Comparison of ENCODE assay signal across 9 cellular contexts in the genomic region with DNA sequence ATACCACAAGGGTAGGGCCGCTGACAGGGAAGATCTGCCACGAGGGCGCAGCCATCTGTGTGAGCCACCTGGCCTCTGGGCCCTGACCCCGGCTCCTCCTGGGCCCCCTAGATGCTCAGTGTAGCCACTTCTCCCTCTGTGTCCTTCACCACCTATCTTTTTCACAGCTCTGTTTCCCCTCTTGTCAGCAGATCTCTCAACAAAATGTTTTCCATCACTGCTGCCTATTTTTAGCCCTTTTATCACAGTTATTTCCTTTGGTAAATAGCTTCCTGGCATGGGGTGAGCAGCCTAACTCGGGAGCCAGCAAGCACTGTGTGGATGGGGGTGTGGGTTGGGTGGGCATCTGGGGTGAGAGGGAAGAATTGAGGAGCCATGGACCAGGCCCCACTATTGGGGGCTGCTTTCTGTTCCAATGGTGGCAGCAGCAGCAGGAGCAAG.
DNase-seq lines count a peak whose midpoint lies in the region; ATAC-seq and TF ChIP-seq lines count a peak whose summit lies in the region.
"Had no signal": no experiment of that assay in that cellular context is flagged by ENCODE, and none has a peak within 500 bp of the region (broad histone marks: within the 10 kb centered on the region; RNA-seq: fewer than 3 reads in every experiment).

No MANE protein-coding gene starts in this region.

- H3K27me3 ChIP-seq in fibroblast of lung (ENCODE audit: control insufficient read depth, insufficient read depth, low read length) (no peaks in the 10 kb centered on the region), upper lobe of right lung (no peaks in the 10 kb centered on the region)

- H4K20me1 ChIP-seq in fibroblast of lung (ENCODE audit: control insufficient read depth, extremely low read depth, insufficient read depth, low read length) = no peaks in the 10 kb centered on the region

- H3K4me3 ChIP-seq in fibroblast of lung (replicated peaks in 1 of 4; ENCODE audit: control extremely low read depth in 1 of 4, insufficient read depth in 1 of 4, low read depth in 3 of 4, low read length in 4 of 4) (peak overlapping the region in 1 of 4 experiments; percentile 12), upper lobe of right lung (no peak overlapping the region)

- H3K9me3 ChIP-seq in fibroblast of lung (ENCODE audit: control insufficient read depth, insufficient read depth, low read depth, low read length) (no peaks in the 10 kb centered on the region), upper lobe of right lung (no peaks in the 10 kb centered on the region)

- no peak for TF ChIP-seq CTCF in WTC11 (IDR thresholded peaks at IDR 0.05)
- no peak for TF ChIP-seq CTCF in fibroblast of lung (conservative IDR thresholded peaks at IDR 0.05 in 1 of 2, IDR thresholded peaks at IDR 0.05 in 1 of 2; ENCODE audit: low read depth in 1 of 2, low read length in 2 of 2)
- no peak for TF ChIP-seq CTCF in upper lobe of right lung (IDR thresholded peaks at IDR 0.05)
- TF ChIP-seq CTCF in GM10248 (IDR thresholded peaks at IDR 0.05; ENCODE audit: control extremely low read depth, extremely low read depth, low read depth, missing control alignments) = no peak

- H3K9ac ChIP-seq in fibroblast of lung (ENCODE audit: insufficient read depth, low read length) = no peak overlapping the region

- H3K36me3 Mint-ChIP-seq in WTC11 = no peaks in the 10 kb centered on the region

- peaks cover 10% of the 10 kb centered on the region for H3K4me1 Mint-ChIP-seq in WTC11

- H3K4me2 ChIP-seq in fibroblast of lung (ENCODE audit: extremely low read depth, insufficient read depth, low read length) = peak overlapping the region; percentile 44

- intact Hi-C loops in upper lobe of right lung (cut with DNase I) = no loop called here

- no peak for DNase-seq in WTC11 (ENCODE audit: low spot score)
- peak in 1 of 2 donors; percentile 48 for DNase-seq in fibroblast of lung (ENCODE audit: low read depth in 2 of 2)
- DNase-seq in myocyte (ENCODE audit: low read depth) = peak; percentile 15
- DNase-seq in upper lobe of right lung = no peak
- no peak for DNase-seq in GM10248 (ENCODE audit: extremely low spot score)
- DNase-seq in nucleus accumbens (lab: John Stamatoyannopoulos, UW) = no peak
- DNase-seq: activated CD4-positive, CD25-positive, alpha-beta regulatory T cell; activated gamma-delta T cell treated with Interleukin-2 at 50 U/mL for 16 hours had no signal

- CTCF ChIA-PET in WTC11 (lab: Charles Lee) (interaction anchor here (1.5 to 2.1 kb wide), 3 partner anchors 21 to 326 kb away, joined by 3 to 5 read pairs (median 3); no protein-coding TSS in a partner anchor), GM10248 (lab: Yijun Ruan, JAX) (interaction anchor here (1.3 to 6.1 kb wide), 4 partner anchors 9 to 20 kb away, joined by 3 to 31 read pairs (median 4); no protein-coding TSS in a partner anchor)

- no peak overlapping the region for H3K4me3 Mint-ChIP-seq in WTC11

- peak; percentile 30; the same call in 1 of the 2 replicates for ATAC-seq in WTC11
- ATAC-seq in upper lobe of right lung = peak; percentile 19
- ATAC-seq in GM21447 (IDR thresholded peaks at IDR 0.05; ENCODE audit: unreplicated experiment) = no peak

- no peak overlapping the region for H3K27ac Mint-ChIP-seq in WTC11

- H3K27me3 Mint-ChIP-seq in WTC11 (ENCODE audit: low read depth) = 0 out of 2 replicates have a peak, but pooled peaks cover 2% of the 10 kb centered on the region

- no peak overlapping the region for H3K27ac ChIP-seq in fibroblast of lung (ENCODE audit: insufficient read depth, low read length)
- H3K27ac ChIP-seq in upper lobe of right lung = peak overlapping the region; percentile 45

- no peaks in the 10 kb centered on the region for H3K79me2 ChIP-seq in fibroblast of lung (ENCODE audit: control insufficient read depth, insufficient read depth, low read length)

- no peaks in the 10 kb centered on the region for H3K36me3 ChIP-seq in fibroblast of lung (ENCODE audit: control insufficient read depth, insufficient read depth, low read length)
- no peaks in the 10 kb centered on the region for H3K36me3 ChIP-seq in upper lobe of right lung

- no peak overlapping the region for H2AFZ ChIP-seq in fibroblast of lung (ENCODE audit: low read length)

- POLR2A ChIA-PET in WTC11 (lab: Charles Lee) (no interaction called here), GM10248 (lab: Yijun Ruan, JAX) (no interaction called here)

- H3K4me1 ChIP-seq in fibroblast of lung (ENCODE audit: control insufficient read depth, extremely low read depth, insufficient read depth, low read length) (peaks cover 19% of the 10 kb centered on the region), upper lobe of right lung (peaks cover 27% of the 10 kb centered on the region)

- H3K9me3 Mint-ChIP-seq in WTC11 = no peaks in the 10 kb centered on the region

TF ChIP-seq in WTC11, 78 proteins besides CTCF, POLR2A, EP300 and RAD21:
- TF ChIP-seq, protein P1, sequence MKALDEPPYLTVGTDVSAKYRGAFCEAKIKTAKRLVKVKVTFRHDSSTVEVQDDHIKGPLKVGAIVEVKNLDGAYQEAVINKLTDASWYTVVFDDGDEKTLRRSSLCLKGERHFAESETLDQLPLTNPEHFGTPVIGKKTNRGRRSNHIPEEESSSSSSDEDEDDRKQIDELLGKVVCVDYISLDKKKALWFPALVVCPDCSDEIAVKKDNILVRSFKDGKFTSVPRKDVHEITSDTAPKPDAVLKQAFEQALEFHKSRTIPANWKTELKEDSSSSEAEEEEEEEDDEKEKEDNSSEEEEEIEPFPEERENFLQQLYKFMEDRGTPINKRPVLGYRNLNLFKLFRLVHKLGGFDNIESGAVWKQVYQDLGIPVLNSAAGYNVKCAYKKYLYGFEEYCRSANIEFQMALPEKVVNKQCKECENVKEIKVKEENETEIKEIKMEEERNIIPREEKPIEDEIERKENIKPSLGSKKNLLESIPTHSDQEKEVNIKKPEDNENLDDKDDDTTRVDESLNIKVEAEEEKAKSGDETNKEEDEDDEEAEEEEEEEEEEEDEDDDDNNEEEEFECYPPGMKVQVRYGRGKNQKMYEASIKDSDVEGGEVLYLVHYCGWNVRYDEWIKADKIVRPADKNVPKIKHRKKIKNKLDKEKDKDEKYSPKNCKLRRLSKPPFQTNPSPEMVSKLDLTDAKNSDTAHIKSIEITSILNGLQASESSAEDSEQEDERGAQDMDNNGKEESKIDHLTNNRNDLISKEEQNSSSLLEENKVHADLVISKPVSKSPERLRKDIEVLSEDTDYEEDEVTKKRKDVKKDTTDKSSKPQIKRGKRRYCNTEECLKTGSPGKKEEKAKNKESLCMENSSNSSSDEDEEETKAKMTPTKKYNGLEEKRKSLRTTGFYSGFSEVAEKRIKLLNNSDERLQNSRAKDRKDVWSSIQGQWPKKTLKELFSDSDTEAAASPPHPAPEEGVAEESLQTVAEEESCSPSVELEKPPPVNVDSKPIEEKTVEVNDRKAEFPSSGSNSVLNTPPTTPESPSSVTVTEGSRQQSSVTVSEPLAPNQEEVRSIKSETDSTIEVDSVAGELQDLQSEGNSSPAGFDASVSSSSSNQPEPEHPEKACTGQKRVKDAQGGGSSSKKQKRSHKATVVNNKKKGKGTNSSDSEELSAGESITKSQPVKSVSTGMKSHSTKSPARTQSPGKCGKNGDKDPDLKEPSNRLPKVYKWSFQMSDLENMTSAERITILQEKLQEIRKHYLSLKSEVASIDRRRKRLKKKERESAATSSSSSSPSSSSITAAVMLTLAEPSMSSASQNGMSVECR (CRISPR knock-in tag; IDR thresholded peaks at IDR 0.05; ENCODE audit: borderline replicate concordance) = no peak
- TF ChIP-seq, protein P2, sequence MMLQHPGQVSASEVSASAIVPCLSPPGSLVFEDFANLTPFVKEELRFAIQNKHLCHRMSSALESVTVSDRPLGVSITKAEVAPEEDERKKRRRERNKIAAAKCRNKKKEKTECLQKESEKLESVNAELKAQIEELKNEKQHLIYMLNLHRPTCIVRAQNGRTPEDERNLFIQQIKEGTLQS (CRISPR knock-in tag; conservative IDR thresholded peaks at IDR 0.05) = no peak
- TF ChIP-seq ZNF317 (CRISPR knock-in tag; IDR thresholded peaks at IDR 0.05; ENCODE audit: borderline replicate concordance, low read depth) (no peak), GABPB1 (CRISPR knock-in tag; IDR thresholded peaks at IDR 0.05) (no peak), RELA (CRISPR knock-in tag; IDR thresholded peaks at IDR 0.05; ENCODE audit: borderline replicate concordance) (no peak), ZNF416 (CRISPR knock-in tag; IDR thresholded peaks at IDR 0.05) (no peak)
TF ChIP-seq in WTC11: peak in this region for 0.
